Comparison of ENCODE assay signal across 20 cellular contexts in the genomic region with DNA sequence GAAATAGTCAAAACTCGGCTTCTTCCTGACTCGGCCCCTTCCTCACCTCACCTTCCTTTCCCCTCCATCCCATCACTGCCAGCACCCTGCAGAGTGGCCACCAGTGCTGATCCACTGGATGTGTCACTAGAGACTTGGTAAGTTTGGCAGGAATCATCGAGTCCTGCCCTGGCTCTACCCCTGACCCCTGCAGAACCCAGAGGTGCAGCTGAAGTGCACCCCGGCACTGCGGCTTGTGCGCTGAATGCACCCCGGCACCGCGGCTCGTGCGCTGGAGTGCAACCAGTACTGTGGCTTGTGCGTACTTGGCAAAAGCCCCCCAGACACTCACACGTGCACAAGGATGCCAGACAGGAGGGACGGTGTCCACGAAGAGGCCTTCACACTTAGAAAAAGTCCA.
"Had no signal": no experiment of that assay in that cellular context is flagged by ENCODE, and none has a peak within 500 bp of the region (broad histone marks: within the 10 kb centered on the region; RNA-seq: fewer than 3 reads in every experiment).

No MANE protein-coding gene starts in this region.

- H3K27ac ChIP-seq: HL-60 had no signal

- DNase-seq: KBM-7, MV-4-11, NCI-H1092, NCI-H1105 treated with DMSO at 0.1 percent for 48 hours, NCI-H1417 treated with DMSO at 0.1 percent for 48 hours, NCI-H146, NCI-H1694 treated with DMSO at 0.1 percent for 48 hours, NCI-H2029, NCI-H2081 treated with DMSO at 0.1 percent for 48 hours, NCI-H2171, NCI-H226, NCI-H446, NCI-H510A, NCI-H524 treated with DMSO at 0.1 percent for 48 hours, NCI-H69, NCI-H774, RPMI8226, SHP77, SK-N-SH had no signal

- H3K4me2 ChIP-seq: SK-N-SH had no signal

- H3K9ac ChIP-seq: SK-N-SH had no signal

- H3K9me3 ChIP-seq: SK-N-SH had no signal
